ENCODE assay signal across 8 cellular contexts in genomic region chr1:226108935-226109828, GRCh38. TPM values are rescaled to one million over a fixed set of nuclear protein-coding genes. Genes with fewer than 3 reads are reported as not detected.
DNase-seq lines count a peak whose midpoint lies in the region; ATAC-seq and TF ChIP-seq lines count a peak whose summit lies in the region.

No MANE protein-coding gene starts in this region.

- no peak overlapping the region for H4K8ac ChIP-seq in mesendoderm (ENCODE audit: low read depth, low read length)

- H3K4me3 ChIP-seq in KMS-11 (IDR thresholded peaks at IDR 0.05; ENCODE audit: insufficient read depth, low read depth, low read length) (no peak overlapping the region), mesendoderm (ENCODE audit: low read length) (peak overlapping the region; percentile 16)

- H3K4me1 ChIP-seq in KMS-11 (ENCODE audit: low read depth, poor library complexity, severe bottlenecking) (peaks cover 39% of the 10 kb centered on the region), mesendoderm (ENCODE audit: control insufficient read depth, low read depth, low read length) (peaks cover 16% of the 10 kb centered on the region)

- no peak overlapping the region for H4K5ac ChIP-seq in mesendoderm (ENCODE audit: low read length)

- peak overlapping the region; percentile 64 for H3K56ac ChIP-seq in mesendoderm (ENCODE audit: low read length)

- H3K18ac ChIP-seq in mesendoderm (ENCODE audit: low read length) = no peak overlapping the region

- no peak overlapping the region for H2BK120ac ChIP-seq in mesendoderm (ENCODE audit: low read depth, low read length)

- H3K4me2 ChIP-seq in KMS-11 (peak overlapping the region; percentile 65), mesendoderm (ENCODE audit: low read length) (peak overlapping the region; percentile 56)

- H3K9me3 Mint-ChIP-seq in chondrocyte (ENCODE audit: low read depth) = no peaks in the 10 kb centered on the region

- H3K79me2 ChIP-seq in KMS-11 (ENCODE audit: insufficient read depth, low read depth) (no peaks in the 10 kb centered on the region), mesendoderm (ENCODE audit: control insufficient read depth, insufficient read depth, low read length) (no peaks in the 10 kb centered on the region)

- no peaks in the 10 kb centered on the region for H3K79me1 ChIP-seq in mesendoderm (ENCODE audit: low read length)

- H3K27ac Mint-ChIP-seq in chondrocyte (ENCODE audit: unreplicated experiment) = peak overlapping the region; percentile 93

- no peak overlapping the region for H2BK15ac ChIP-seq in mesendoderm (replicated peaks; ENCODE audit: low read depth)

- ATAC-seq in GM18870 (IDR thresholded peaks at IDR 0.05; ENCODE audit: unreplicated experiment) (peak; percentile 21), GM18907 (IDR thresholded peaks at IDR 0.05; ENCODE audit: unreplicated experiment) (no peak), HG03039 (IDR thresholded peaks at IDR 0.05; ENCODE audit: unreplicated experiment) (no peak), HG02763 (IDR thresholded peaks at IDR 0.05; ENCODE audit: unreplicated experiment) (no peak)

- no peaks in the 10 kb centered on the region for H3K36me3 ChIP-seq in KMS-11 (ENCODE audit: insufficient read depth)
- H3K36me3 ChIP-seq in mesendoderm (ENCODE audit: control insufficient read depth, insufficient read depth, low read length) = no peaks in the 10 kb centered on the region

- peaks cover 18% of the 10 kb centered on the region for H3K4me1 Mint-ChIP-seq in chondrocyte (ENCODE audit: low read depth)

- no peaks in the 10 kb centered on the region for H3K36me3 Mint-ChIP-seq in chondrocyte (ENCODE audit: low read depth)

- H4K20me1 ChIP-seq in KMS-11 (ENCODE audit: insufficient read depth) = no peaks in the 10 kb centered on the region

- no peak for DNase-seq in chondrocyte (ENCODE audit: low spot score)
- DNase-seq in mesendoderm = no peak
- no peak for DNase-seq in NCI-H774 (lab: John Stamatoyannopoulos, UW)

- no peak overlapping the region for H3K4ac ChIP-seq in mesendoderm (ENCODE audit: low read depth, low read length)

- WGBS in mesendoderm (ENCODE audit: extremely low coverage, insufficient coverage, low lambda C conversion rate) = no CpG with 5 or more reads among the region's 23 CpGs

- peak overlapping the region; percentile 73 for H2AFZ ChIP-seq in KMS-11 (ENCODE audit: low read depth)

- no peak overlapping the region for H3K23ac ChIP-seq in mesendoderm (ENCODE audit: low read length)

- H2BK5ac ChIP-seq in mesendoderm (ENCODE audit: low read length) = no peak overlapping the region

- H3K9ac ChIP-seq in KMS-11 = no peak overlapping the region
- H3K9ac ChIP-seq in mesendoderm (ENCODE audit: low read length) = peak overlapping the region; percentile 58

- H3K27me3 ChIP-seq in KMS-11 (ENCODE audit: insufficient read depth, low read depth) (no peaks in the 10 kb centered on the region), mesendoderm (ENCODE audit: insufficient read depth, low read length, poor library complexity) (no peaks in the 10 kb centered on the region)

- TF ChIP-seq CTCF in KMS-11 (conservative IDR thresholded peaks at IDR 0.05; ENCODE audit: low read depth, low read length) = no peak; the same call in 1 of the 2 replicates
- no peak for TF ChIP-seq CTCF in chondrocyte (IDR thresholded peaks at IDR 0.05)

- H3K27ac ChIP-seq in KMS-11 = 0 out of 2 replicates have a peak overlapping the region, but pooled peaks have one; percentile 13
- no peak overlapping the region for H3K27ac ChIP-seq in mesendoderm (ENCODE audit: low read depth, low read length)

- H2AK5ac ChIP-seq in mesendoderm (ENCODE audit: low read length) = no peak overlapping the region

- peak overlapping the region; percentile 96 for H3K4me3 Mint-ChIP-seq in chondrocyte (ENCODE audit: unreplicated experiment)

- H3K27me3 Mint-ChIP-seq in chondrocyte (ENCODE audit: low read depth) = no peaks in the 10 kb centered on the region

RNA-seq across cellular contexts. Expression of gene H3-3A, which starts 46.7 kb away (rescaled TPM):
- 307 to 328 TPM (median 315 TPM) in 3 replicates for total RNA-seq in chondrocyte
- polyA plus RNA-seq in mesendoderm (2013, experiment 1 of 2) = 2,059 TPM
- polyA plus RNA-seq in mesendoderm (2013, experiment 2 of 2) = 2,049 TPM
